Comparison of ENCODE assay signal across 8 cellular contexts in genomic region chr17:7687908-7688807, GRCh38. TPM values are rescaled to one million over a fixed set of nuclear protein-coding genes. Genes with fewer than 3 reads are reported as not detected.
DNase-seq lines count a peak whose midpoint lies in the region; ATAC-seq and TF ChIP-seq lines count a peak whose summit lies in the region.

WRAP53 (plus strand) TSS chr17:7688477; CDS start chr17:7688649, 172 bp downstream.

- no peaks in the 10 kb centered on the region for H3K27me3 ChIP-seq in CD4-positive, CD25-positive, alpha-beta regulatory T cell (ENCODE audit: control insufficient read depth, insufficient read depth, low read length)
- no peaks in the 10 kb centered on the region for H3K27me3 ChIP-seq in left lung

- H3K9me3 ChIP-seq in CD4-positive, CD25-positive, alpha-beta regulatory T cell (ENCODE audit: control insufficient read depth in 2 of 2, low read length in 2 of 2): no peaks in the 10 kb centered on the region
- H3K9me3 ChIP-seq in left lung: no peaks in the 10 kb centered on the region

- H3K4me3 ChIP-seq in CD4-positive, CD25-positive, alpha-beta regulatory T cell (ENCODE audit: low read depth, low read length): peak within 1 kb of the TSS; percentile 98
- H3K4me3 ChIP-seq in left lung: peak within 1 kb of the TSS; percentile 94 to 96

- peaks cover 11% of the 10 kb centered on the region for H3K36me3 Mint-ChIP-seq in CD4-positive, CD25-positive, alpha-beta regulatory T cell
- peaks cover 69% of the 10 kb centered on the region for H3K36me3 Mint-ChIP-seq in dendritic cell treated with granulocyte-macrophage colony-stimulating factor and Interleukin-4, amounts not matched to agents 40 ng/mL and 50 ng/mL, for 4 days (ENCODE audit: low read depth)

- intact Hi-C loops in dendritic cell treated with granulocyte-macrophage colony-stimulating factor and Interleukin-4, amounts not matched to agents 40 ng/mL and 50 ng/mL, for 4 days (cut with micrococcal nuclease): loop anchor here (2.0 to 5.0 kb wide), 2 partner anchors 61 to 116 kb away; partner anchors contain the start of gene SAT2
- intact Hi-C loops in left lung (cut with DNase I): loop anchor here in 1 of 2 donors (10.0 kb wide), 1 partner anchor 53 kb away; the partner anchor contains the start of gene SHBG

- peak within 1 kb of the TSS; percentile 99 to 100 (median 99) for H3K27ac Mint-ChIP-seq in CD4-positive, CD25-positive, alpha-beta regulatory T cell
- peak within 1 kb of the TSS; percentile 98 for H3K27ac Mint-ChIP-seq in dendritic cell treated with granulocyte-macrophage colony-stimulating factor and Interleukin-4, amounts not matched to agents 40 ng/mL and 50 ng/mL, for 4 days

- peak within 1 kb of the TSS; percentile 96 to 99 (median 97) for H3K4me3 Mint-ChIP-seq in CD4-positive, CD25-positive, alpha-beta regulatory T cell
- H3K4me3 Mint-ChIP-seq in dendritic cell treated with granulocyte-macrophage colony-stimulating factor and Interleukin-4, amounts not matched to agents 40 ng/mL and 50 ng/mL, for 4 days: peak within 1 kb of the TSS; percentile 98

- ATAC-seq in CD4-positive, CD25-positive, alpha-beta regulatory T cell (ENCODE audit: low read depth in 2 of 2): peak; percentile 83 to 86
- ATAC-seq in GM19372 (IDR thresholded peaks at IDR 0.05; ENCODE audit: low read depth, unreplicated experiment) (peak; percentile 71), HG03558 (IDR thresholded peaks at IDR 0.05; ENCODE audit: extremely low read depth, unreplicated experiment) (peak; percentile 51), left lung (peak; percentile 92)

- peaks cover 35% of the 10 kb centered on the region for H3K4me1 ChIP-seq in CD4-positive, CD25-positive, alpha-beta regulatory T cell (ENCODE audit: control insufficient read depth, insufficient read depth, low read length, poor library complexity, severe bottlenecking)
- peaks cover 19 to 32% of the 10 kb centered on the region in 2 donors for H3K4me1 ChIP-seq in left lung

- peak within 1 kb of the TSS; percentile 96 for H3K27ac ChIP-seq in CD4-positive, CD25-positive, alpha-beta regulatory T cell (ENCODE audit: insufficient read depth, low read length, poor library complexity, severe bottlenecking)
- peak within 1 kb of the TSS; percentile 97 to 98 for H3K27ac ChIP-seq in left lung

- no peaks in the 10 kb centered on the region for H3K9me3 Mint-ChIP-seq in CD4-positive, CD25-positive, alpha-beta regulatory T cell
- H3K9me3 Mint-ChIP-seq in dendritic cell treated with granulocyte-macrophage colony-stimulating factor and Interleukin-4, amounts not matched to agents 40 ng/mL and 50 ng/mL, for 4 days: no peaks in the 10 kb centered on the region

- peaks cover 7% of the 10 kb centered on the region for H3K27me3 Mint-ChIP-seq in CD4-positive, CD25-positive, alpha-beta regulatory T cell
- no peaks in the 10 kb centered on the region for H3K27me3 Mint-ChIP-seq in dendritic cell treated with granulocyte-macrophage colony-stimulating factor and Interleukin-4, amounts not matched to agents 40 ng/mL and 50 ng/mL, for 4 days

- peaks cover 9 to 56% (median 31%) of the 10 kb centered on the region in 4 donors for H3K4me1 Mint-ChIP-seq in CD4-positive, CD25-positive, alpha-beta regulatory T cell
- H3K4me1 Mint-ChIP-seq in dendritic cell treated with granulocyte-macrophage colony-stimulating factor and Interleukin-4, amounts not matched to agents 40 ng/mL and 50 ng/mL, for 4 days (ENCODE audit: low read depth): peaks cover 47% of the 10 kb centered on the region

- peak; percentile 90 to 98 (median 95) for DNase-seq in CD4-positive, CD25-positive, alpha-beta regulatory T cell
- DNase-seq in NCI-H748 treated with DMSO at 0.1 percent for 48 hours (lab: John Stamatoyannopoulos, UW) (peak; percentile 99), left lung (peak; percentile 97)
- DNase-seq in activated CD4-positive, alpha-beta T cell treated with anti-CD3 and anti-CD28 coated beads, Interleukin-2, amount 50 U/mL, for 24 hours (ENCODE audit: low read depth in 1 of 2, low spot score in 1 of 2): peak; percentile 95 to 96
- DNase-seq in stimulated activated CD4-positive, alpha-beta T cell treated with anti-CD3 and anti-CD28 coated beads, Interleukin-2, amount 100 ng/mL, for 48 hours: peak; percentile 97

- H3K36me3 ChIP-seq in CD4-positive, CD25-positive, alpha-beta regulatory T cell (ENCODE audit: control insufficient read depth, insufficient read depth, low read length): no peaks in the 10 kb centered on the region
- peaks cover 0 to 23% of the 10 kb centered on the region in 2 donors for H3K36me3 ChIP-seq in left lung

- TF ChIP-seq CTCF in left lung (IDR thresholded peaks at IDR 0.05): peak; percentile 97 to 99

RNA-seq across cellular contexts. Expression of gene WRAP53, which starts in this region (rescaled TPM):
- total RNA-seq in CD4-positive, CD25-positive, alpha-beta regulatory T cell: 7.9 TPM
- 10 to 100 TPM; 11.1 to 16.4 (median 12.0) TPM for polyA plus RNA-seq in CD4-positive, CD25-positive, alpha-beta regulatory T cell
- total RNA-seq in left lung: 10 to 100 TPM in 1 of 2 donors, 1 to 10 TPM in 1; 9.4 to 10.6 TPM

Comparison
In these comparisons a context has a peak if more than half of its experiments do, and no peak if none do; other contexts are left out.
1. Peak in every context shown above with its lines: DNase-seq, ATAC-seq, H3K4me3 ChIP-seq and H3K27ac ChIP-seq.